ENCODE assay signal across 13 cellular contexts in the genomic region with DNA sequence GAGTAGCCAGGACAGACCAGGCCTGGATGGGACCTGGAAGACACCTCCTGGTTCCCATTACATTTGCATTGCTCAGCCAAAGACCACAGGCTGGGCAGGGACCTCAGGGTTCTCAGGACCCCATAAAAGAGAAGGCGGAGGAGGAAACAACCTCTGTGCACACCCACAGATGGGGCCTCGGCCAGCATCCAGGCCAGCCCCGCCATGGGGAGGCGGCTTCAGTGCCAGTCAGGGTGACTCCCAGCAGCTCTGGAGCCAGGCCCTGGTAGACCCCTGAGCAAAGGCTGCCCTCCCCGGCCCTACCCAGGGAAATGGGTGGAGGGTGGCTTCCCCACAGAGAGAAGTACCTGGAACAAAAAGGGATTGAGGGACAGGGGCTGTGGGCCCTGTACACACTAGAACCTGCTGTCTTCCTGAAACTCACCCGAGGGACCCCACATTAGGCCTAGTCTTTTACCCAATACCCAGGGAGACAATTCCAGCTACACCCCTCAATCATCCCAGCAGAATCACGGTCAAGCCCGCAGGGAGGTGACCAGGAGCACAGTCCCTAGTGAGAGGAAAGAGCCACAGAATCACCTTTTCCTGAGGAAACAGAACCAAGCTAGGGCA.
DNase-seq lines count a peak whose midpoint lies in the region; ATAC-seq and TF ChIP-seq lines count a peak whose summit lies in the region.
"Had no signal": no experiment of that assay in that cellular context is flagged by ENCODE, and none has a peak within 500 bp of the region (broad histone marks: within the 10 kb centered on the region; RNA-seq: fewer than 3 reads in every experiment).

No MANE protein-coding gene starts in this region.

- no peak overlapping the region for H2BK5ac ChIP-seq in mesenchymal stem cell (ENCODE audit: low read depth, low read length, poor library complexity, severe bottlenecking)

- H3K4ac ChIP-seq in mesenchymal stem cell (ENCODE audit: low read depth in 1 of 2, low read length in 2 of 2): peak overlapping the region in 1 of 2 experiments; percentile 37

- H3K4me2 ChIP-seq in mesenchymal stem cell (ENCODE audit: low read length, poor library complexity, severe bottlenecking): no peak overlapping the region

- DNase-seq in left cardiac atrium (peak; percentile 7), Right ventricle myocardium superior (no peak), mesenchymal stem cell (no peak), omental fat pad (ENCODE audit: low spot score) (no peak)
- no peak for DNase-seq in stimulated activated naive CD4-positive, alpha-beta T cell (lab: John Stamatoyannopoulos, UW)
- DNase-seq: Caco-2; CD8-positive, alpha-beta memory T cell; GF-D8; HFFc6 had no signal

- H4K8ac ChIP-seq in mesenchymal stem cell (ENCODE audit: low read length): no peak overlapping the region

- no peaks in the 10 kb centered on the region for H3K79me1 ChIP-seq in mesenchymal stem cell (replicated peaks; ENCODE audit: low read length, poor library complexity, severe bottlenecking)

- H3K36me3 ChIP-seq in HEK293 (ENCODE audit: control insufficient read depth in 2 of 2, insufficient read depth in 1 of 2, low read length in 2 of 2): no peaks in the 10 kb centered on the region
- no peaks in the 10 kb centered on the region for H3K36me3 ChIP-seq in mesenchymal stem cell (ENCODE audit: control insufficient read depth in 1 of 2, insufficient read depth in 2 of 2, low read depth in 1 of 2, low read length in 2 of 2)
- H3K36me3 ChIP-seq: HAP-1 had no signal

- H3K4me3 ChIP-seq in HEK293 (ENCODE audit: low read depth, low read length) (no peak overlapping the region), mesenchymal stem cell (ENCODE audit: insufficient read depth in 1 of 2, low read depth in 1 of 2, low read length in 2 of 2) (no peak overlapping the region)
- H3K4me3 ChIP-seq: HAP-1 had no signal

- H3K9me3 ChIP-seq in HEK293 (ENCODE audit: control insufficient read depth, insufficient read depth, low read depth, low read length): no peaks in the 10 kb centered on the region
- no peaks in the 10 kb centered on the region for H3K9me3 ChIP-seq in mesenchymal stem cell (ENCODE audit: control insufficient read depth, low read length)
- H3K9me3 ChIP-seq: Caco-2, HAP-1 had no signal

- H3K27ac ChIP-seq in HEK293 (ENCODE audit: extremely low read depth, low read depth, low read length): no peak overlapping the region
- H3K27ac ChIP-seq in mesenchymal stem cell (ENCODE audit: low read length, poor library complexity, severe bottlenecking): no peak overlapping the region
- H3K27ac ChIP-seq: HL-60 had no signal

- WGBS in mesenchymal stem cell: over 99% methylated on average over 8 of the region's 8 CpGs

- POLR2A ChIA-PET in HEK293 (lab: Yijun Ruan, JAX): no interaction called here

- peak overlapping the region; percentile 12 for H4K91ac ChIP-seq in mesenchymal stem cell (ENCODE audit: low read length)

- H2AFZ ChIP-seq in mesenchymal stem cell (ENCODE audit: low read depth, low read length): no peak overlapping the region

- intact Hi-C loops in left cardiac atrium (cut with DNase I): no loop called here
- intact Hi-C loops in Right ventricle myocardium superior (cut with DNase I): no loop called here

- H2BK120ac ChIP-seq in mesenchymal stem cell (ENCODE audit: low read depth, low read length): no peak overlapping the region

- H2AK5ac ChIP-seq in mesenchymal stem cell (ENCODE audit: low read length, severe bottlenecking): peak overlapping the region; percentile 62

- ATAC-seq in left cardiac atrium (no peak), Right ventricle myocardium superior (ENCODE audit: poor library complexity) (no peak), omental fat pad (ENCODE audit: low FRiP score) (no peak), GM18873 (IDR thresholded peaks at IDR 0.05; ENCODE audit: low FRiP score, unreplicated experiment) (no peak)

- H3K18ac ChIP-seq in mesenchymal stem cell (ENCODE audit: low read depth in 1 of 2, low read length in 2 of 2): peak overlapping the region in 1 of 2 experiments; percentile 41

- TF ChIP-seq CTCF in HEK293 (tag by site-specific recombination; IDR thresholded peaks at IDR 0.05) (no peak), omental fat pad (IDR thresholded peaks at IDR 0.05) (no peak)

- peak overlapping the region in 1 of 2 experiments; percentile 15 for H2BK12ac ChIP-seq in mesenchymal stem cell (ENCODE audit: low read length in 2 of 2)

- no peak overlapping the region for H2BK15ac ChIP-seq in mesenchymal stem cell (ENCODE audit: low read depth, poor library complexity, severe bottlenecking)

- H3K14ac ChIP-seq in mesenchymal stem cell (ENCODE audit: low read length in 2 of 2): no peak overlapping the region

- CTCF ChIA-PET in HEK293 (lab: Yijun Ruan, JAX): interaction anchor here (1.0 kb wide), 1 partner anchor 384 kb away, joined by 3 read pairs; no protein-coding TSS in a partner anchor

- no peak overlapping the region for H3K9ac ChIP-seq in mesenchymal stem cell (ENCODE audit: low read length)

- H3K23ac ChIP-seq in mesenchymal stem cell (ENCODE audit: low read length in 2 of 2): no peak overlapping the region

- no peaks in the 10 kb centered on the region for H3K4me1 ChIP-seq in HEK293 (ENCODE audit: control insufficient read depth, insufficient read depth, low read length)
- peaks cover 19% of the 10 kb centered on the region for H3K4me1 ChIP-seq in mesenchymal stem cell (ENCODE audit: control insufficient read depth, insufficient read depth, low read depth, low read length)
- H3K4me1 ChIP-seq: Caco-2, HAP-1 had no signal

- H3K27me3 ChIP-seq in mesenchymal stem cell (ENCODE audit: control insufficient read depth in 1 of 2, insufficient read depth in 1 of 2, low read length in 2 of 2): peaks cover 0 to 10% of the 10 kb centered on the region in 2 experiments

TF ChIP-seq in HEK293, 187 proteins besides CTCF, POLR2A, EP300 and RAD21:
- TF ChIP-seq KLF1 (tag by site-specific recombination; IDR thresholded peaks at IDR 0.05) (peak; percentile 45), ZFP69B (tag by site-specific recombination; IDR thresholded peaks at IDR 0.05) (no peak)
